30 cellular contexts compared by ENCODE assay signal in the genomic region with DNA sequence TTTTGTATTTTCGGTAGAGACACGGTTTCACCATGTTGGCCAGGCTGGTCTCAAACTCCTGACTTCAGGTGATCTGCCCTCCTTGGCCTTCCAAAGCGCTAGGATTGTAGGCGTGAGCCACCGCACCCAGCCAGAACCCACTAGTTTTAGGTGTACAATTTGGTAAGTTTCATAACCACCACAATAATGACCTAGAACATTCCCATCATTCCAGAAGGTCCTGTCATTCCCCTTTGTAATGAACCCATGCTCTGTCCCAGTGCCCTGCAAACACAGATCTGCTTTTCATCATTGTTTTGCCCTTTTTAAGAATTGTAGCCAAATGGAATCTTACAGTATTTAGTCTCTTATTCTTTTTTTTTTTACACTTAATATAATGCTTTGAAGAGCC. TPM values are rescaled to one million over a fixed set of nuclear protein-coding genes. Genes with fewer than 3 reads are reported as not detected.
DNase-seq lines count a peak whose midpoint lies in the region; ATAC-seq, FAIRE-seq and TF ChIP-seq lines count a peak whose summit lies in the region.
"Had no signal": no experiment of that assay in that cellular context is flagged by ENCODE, and none has a peak within 500 bp of the region (broad histone marks: within the 10 kb centered on the region; RNA-seq: fewer than 3 reads in every experiment).

No MANE protein-coding gene starts in this region.

- H3K4me3 Mint-ChIP-seq in HFFc6 (no peak overlapping the region), astrocyte (ENCODE audit: unreplicated experiment) (no peak overlapping the region)
- H3K4me3 Mint-ChIP-seq: activated CD4-positive, alpha-beta memory T cell treated with anti-CD3 and anti-CD28 coated beads, Interleukin-2, amount 10 ng/mL, durations not matched to agents 7 days and 5 days; activated naive CD4-positive, alpha-beta T cell treated with anti-CD3 and anti-CD28 coated beads, Interleukin-2, amount 10 ng/mL, durations not matched to agents 7 days and 5 days; nephron; T-helper 2 cell treated with Interferon-gamma antibody and Interleukin-4, amounts not matched to agents 5 μg/mL and 100 μg/mL, for 36 hours had no signal

- peaks cover 55 to 81% (median 73%) of the 10 kb centered on the region in 10 experiments for H3K4me1 ChIP-seq in BLaER1 treated with 17β-estradiol and CSF1 and Interleukin-3, amounts not matched to agents 10 nM and 100 nM
- H3K4me1 ChIP-seq in astrocyte (ENCODE audit: insufficient read depth, low read length) (no peaks in the 10 kb centered on the region), psoas muscle (no peaks in the 10 kb centered on the region), adrenal gland (replicated peaks in 1 of 2) (no peaks in the 10 kb centered on the region)
- H3K4me1 ChIP-seq: HAP-1, testis had no signal

- DNase-seq in HFFc6 (peak; percentile 7), astrocyte (ENCODE audit: low read depth) (peak; percentile 29), renal cortical epithelial cell (ENCODE audit: low read depth) (peak; percentile 44), psoas muscle (no peak), adrenal gland (no peak)
- DNase-seq: activated CD4-positive, alpha-beta memory T cell treated with anti-CD3 and anti-CD28 coated beads, Interleukin-2, amount 10 ng/mL, durations not matched to agents 7 days and 5 days; activated CD8-positive, alpha-beta memory T cell treated with anti-CD3 and anti-CD28 coated beads, Interleukin-2, amount 50 U/mL, for 4 hours; activated naive CD4-positive, alpha-beta T cell treated with anti-CD3 and anti-CD28 coated beads, Interleukin-2, amount 10 ng/mL, durations not matched to agents 7 days and 5 days; amygdala; COR-L47; GDM1; hypothalamus; MM.1S; NCI-H1105 treated with DMSO at 0.1 percent for 48 hours; NCI-H1930; NCI-H2171 treated with DMSO at 0.1 percent for 48 hours; NCI-H524 treated with DMSO at 0.1 percent for 48 hours; SHP77 treated with DMSO at 0.1 percent for 48 hours; stimulated activated naive CD4-positive, alpha-beta T cell treated with Interleukin-2 at 50 U/mL for 16 hours; testis had no signal

- no peak for FAIRE-seq in astrocyte (lab: Jason Lieb, UNC)
- FAIRE-seq: bronchial epithelial cell, colon had no signal

- H3K79me2 ChIP-seq in astrocyte (ENCODE audit: insufficient read depth, low read length): no peaks in the 10 kb centered on the region

- peaks cover 0 to 18% (median 0%) of the 10 kb centered on the region in 11 experiments; a peak in 4 of 22 replicates for H3K36me3 ChIP-seq in BLaER1 treated with 17β-estradiol and CSF1 and Interleukin-3, amounts not matched to agents 10 nM and 100 nM
- H3K36me3 ChIP-seq in astrocyte (ENCODE audit: insufficient read depth, low read length) (no peaks in the 10 kb centered on the region), psoas muscle (ENCODE audit: insufficient read depth in 1 of 2, low read depth in 1 of 2) (no peaks in the 10 kb centered on the region), adrenal gland (replicated peaks in 1 of 2) (no peaks in the 10 kb centered on the region)
- H3K36me3 ChIP-seq: HAP-1 had no signal

- H3K4me1 Mint-ChIP-seq in HFFc6 (ENCODE audit: low read depth) (peaks cover 8% of the 10 kb centered on the region), astrocyte (ENCODE audit: low read depth, unreplicated experiment) (peaks cover 3% of the 10 kb centered on the region)
- H3K4me1 Mint-ChIP-seq: activated CD4-positive, alpha-beta memory T cell treated with anti-CD3 and anti-CD28 coated beads, Interleukin-2, amount 10 ng/mL, durations not matched to agents 7 days and 5 days; nephron had no signal

- H3K4me2 ChIP-seq in BLaER1 treated with 17β-estradiol and CSF1 and Interleukin-3, amounts not matched to agents 10 nM and 100 nM: peak overlapping the region in 7 of 11 experiments; percentile 11 to 92 (median 78); a peak in 8 of 22 replicates
- no peak overlapping the region for H3K4me2 ChIP-seq in astrocyte (ENCODE audit: low read length)
- H3K4me2 ChIP-seq: KMS-11 had no signal

- WGBS in psoas muscle, 3 donors: 89 to 91% (median 91%) methylated on average over 5 of the region's 5 CpGs
- 90 to 98% (median 94%) methylated on average over 5 of the region's 5 CpGs for WGBS in adrenal gland, 4 donors

- no peak overlapping the region for H3K27ac ChIP-seq in BLaER1 treated with 17β-estradiol and CSF1 and Interleukin-3, amounts not matched to agents 10 nM and 100 nM
- no peak overlapping the region for H3K27ac ChIP-seq in astrocyte (ENCODE audit: low read depth, low read length)
- H3K27ac ChIP-seq in psoas muscle: no peak overlapping the region
- no peak overlapping the region for H3K27ac ChIP-seq in adrenal gland
- H3K27ac ChIP-seq: C4-2B, KMS-11, skin epidermis, testis had no signal

- no peaks in the 10 kb centered on the region for H4K20me1 ChIP-seq in BLaER1 treated with 17β-estradiol and CSF1 and Interleukin-3, amounts not matched to agents 10 nM and 100 nM
- no peaks in the 10 kb centered on the region for H4K20me1 ChIP-seq in astrocyte (ENCODE audit: insufficient read depth, low read length)

- intact Hi-C loops in psoas muscle (cut with DNase I): no loop called here
- intact Hi-C loops in adrenal gland (cut with DNase I): no loop called here

- no peak overlapping the region for H2AFZ ChIP-seq in astrocyte (ENCODE audit: low read depth, low read length)

- TF ChIP-seq POLR2A in adrenal gland (IDR thresholded peaks at IDR 0.05): no peak

- H3K9me3 ChIP-seq in BLaER1 treated with 17β-estradiol and CSF1 and Interleukin-3, amounts not matched to agents 10 nM and 100 nM (replicated peaks in 1 of 11): peaks cover 7 to 45% (median 31%) of the 10 kb centered on the region in 11 experiments; a peak in 21 of 22 replicates
- no peaks in the 10 kb centered on the region for H3K9me3 ChIP-seq in astrocyte (ENCODE audit: insufficient read depth, low read depth, low read length)
- no peaks in the 10 kb centered on the region for H3K9me3 ChIP-seq in psoas muscle
- H3K9me3 ChIP-seq in adrenal gland (replicated peaks in 1 of 3): no peaks in the 10 kb centered on the region
- H3K9me3 ChIP-seq: HAP-1, testis had no signal

- H3K36me3 Mint-ChIP-seq in HFFc6 (ENCODE audit: low read depth): peaks cover under 1% of the 10 kb centered on the region; the same call in 1 of the 2 replicates
- H3K36me3 Mint-ChIP-seq in astrocyte (ENCODE audit: low read depth, unreplicated experiment): no peaks in the 10 kb centered on the region
- H3K36me3 Mint-ChIP-seq: activated naive CD4-positive, alpha-beta T cell treated with anti-CD3 and anti-CD28 coated beads, Interleukin-2, amount 10 ng/mL, durations not matched to agents 7 days and 5 days had no signal

- no peaks in the 10 kb centered on the region for H3K9me3 Mint-ChIP-seq in HFFc6
- no peaks in the 10 kb centered on the region for H3K9me3 Mint-ChIP-seq in astrocyte (ENCODE audit: unreplicated experiment)
- H3K9me3 Mint-ChIP-seq: activated CD4-positive, alpha-beta memory T cell treated with anti-CD3 and anti-CD28 coated beads, Interleukin-2, amount 10 ng/mL, durations not matched to agents 7 days and 5 days; activated naive CD4-positive, alpha-beta T cell treated with anti-CD3 and anti-CD28 coated beads, Interleukin-2, amount 10 ng/mL, durations not matched to agents 7 days and 5 days; T-helper 2 cell treated with Interferon-gamma antibody and Interleukin-4, amounts not matched to agents 5 μg/mL and 100 μg/mL, for 36 hours had no signal

- no peaks in the 10 kb centered on the region for H3K27me3 ChIP-seq in BLaER1 treated with 17β-estradiol and CSF1 and Interleukin-3, amounts not matched to agents 10 nM and 100 nM
- H3K27me3 ChIP-seq in astrocyte (ENCODE audit: insufficient read depth, low read length) (peaks cover 2% of the 10 kb centered on the region), psoas muscle (ENCODE audit: insufficient read depth in 3 of 3, low read length in 2 of 3) (peaks cover 0 to 4% (median 2%) of the 10 kb centered on the region in 3 donors), adrenal gland (no peaks in the 10 kb centered on the region)
- H3K27me3 ChIP-seq: testis had no signal

- ATAC-seq in psoas muscle (no peak), HG02763 (IDR thresholded peaks at IDR 0.05; ENCODE audit: unreplicated experiment) (no peak)

- H3K9ac ChIP-seq in BLaER1 treated with 17β-estradiol and CSF1 and Interleukin-3, amounts not matched to agents 10 nM and 100 nM: no peak overlapping the region
- no peak overlapping the region for H3K9ac ChIP-seq in astrocyte (ENCODE audit: low read length)
- H3K9ac ChIP-seq: KMS-11 had no signal

- H3K27me3 Mint-ChIP-seq in HFFc6 (ENCODE audit: insufficient read depth): peaks cover 25% of the 10 kb centered on the region
- H3K27me3 Mint-ChIP-seq in astrocyte (ENCODE audit: low read depth, unreplicated experiment): peaks cover 28% of the 10 kb centered on the region

- TF ChIP-seq CTCF in HFFc6 (IDR thresholded peaks at IDR 0.05) (no peak), astrocyte (IDR thresholded peaks at IDR 0.05; ENCODE audit: insufficient read depth, low read depth, low read length) (no peak), psoas muscle (IDR thresholded peaks at IDR 0.05) (no peak), adrenal gland (IDR thresholded peaks at IDR 0.05) (no peak)

- no peak overlapping the region for H3K27ac Mint-ChIP-seq in HFFc6
- H3K27ac Mint-ChIP-seq in astrocyte (ENCODE audit: unreplicated experiment): peak overlapping the region; percentile 11
- H3K27ac Mint-ChIP-seq: activated CD4-positive, alpha-beta memory T cell treated with anti-CD3 and anti-CD28 coated beads, Interleukin-2, amount 10 ng/mL, durations not matched to agents 7 days and 5 days; activated naive CD4-positive, alpha-beta T cell treated with anti-CD3 and anti-CD28 coated beads, Interleukin-2, amount 10 ng/mL, durations not matched to agents 7 days and 5 days; nephron; T-helper 2 cell treated with Interferon-gamma antibody and Interleukin-4, amounts not matched to agents 5 μg/mL and 100 μg/mL, for 36 hours had no signal

- H3K4me3 ChIP-seq in BLaER1 treated with 17β-estradiol and CSF1 and Interleukin-3, amounts not matched to agents 10 nM and 100 nM: no peak overlapping the region
- H3K4me3 ChIP-seq in astrocyte (ENCODE audit: insufficient read depth, low read depth, low read length): no peak overlapping the region
- no peak overlapping the region for H3K4me3 ChIP-seq in psoas muscle
- H3K4me3 ChIP-seq in adrenal gland: no peak overlapping the region
- H3K4me3 ChIP-seq: HAP-1, skin epidermis, testis had no signal

RNA-seq across cellular contexts. Expression of a gene that starts 35.6 kb away (rescaled TPM):
- not detected for total RNA-seq in HFFc6 (2021; fragmentation: NEBNext Ultra II Directional; extraction: Animal tissue kit (Norgen Biotek cat#: 25700))
- total RNA-seq in astrocyte (0.41 and 0.59 TPM in 2 replicates), renal cortical epithelial cell (1.0 and 1.9 TPM in 2 replicates), psoas muscle (1 to 10 TPM; 1.1 to 2.8 (median 1.7) TPM), adrenal gland (10 to 100 TPM; 11.4 to 40.1 (median 19.3) TPM)
- polyA plus RNA-seq in psoas muscle (under 1 TPM; 0.23 to 0.59 (median 0.59) TPM), adrenal gland (1 to 10 TPM; 3.4 to 9.6 (median 8.3) TPM)
- total RNA-seq: bronchial epithelial cell had no signal

Comparison
In these comparisons a context has a peak if more than half of its experiments do, and no peak if none do; other contexts are left out.
1. DNase-seq: peak in HFFc6 (single experiment), astrocyte (single experiment) and renal cortical epithelial cell (single experiment); none in psoas muscle (0 of 2) and adrenal gland (0 of 7).